Comparison of ENCODE assay signal across 15 cellular contexts in genomic region chr3:62164196-62164595, GRCh38.
DNase-seq lines count a peak whose midpoint lies in the region; ATAC-seq, FAIRE-seq and TF ChIP-seq lines count a peak whose summit lies in the region.
"Had no signal": no experiment of that assay in that cellular context is flagged by ENCODE, and none has a peak within 500 bp of the region (broad histone marks: within the 10 kb centered on the region; RNA-seq: fewer than 3 reads in every experiment).

No MANE protein-coding gene starts in this region.

- H3K4me3 ChIP-seq in ascending aorta (no peak overlapping the region), lower lobe of right lung (no peak overlapping the region), tibial artery (no peak overlapping the region), gastroesophageal sphincter (no peak overlapping the region)
- H3K4me3 ChIP-seq: A549, GM12878, GM23338 had no signal

- TF ChIP-seq CTCF in ascending aorta (IDR thresholded peaks at IDR 0.05), result no peak
- TF ChIP-seq CTCF in lower lobe of right lung (IDR thresholded peaks at IDR 0.05), result no peak
- no peak for TF ChIP-seq CTCF in tibial artery (IDR thresholded peaks at IDR 0.05)
- TF ChIP-seq CTCF in gastroesophageal sphincter (IDR thresholded peaks at IDR 0.05), result no peak

- no peaks in the 10 kb centered on the region for H3K9me3 ChIP-seq in ascending aorta
- H3K9me3 ChIP-seq in lower lobe of right lung, result no peaks in the 10 kb centered on the region
- H3K9me3 ChIP-seq in tibial artery, result no peaks in the 10 kb centered on the region
- H3K9me3 ChIP-seq in gastroesophageal sphincter, result no peaks in the 10 kb centered on the region
- H3K9me3 ChIP-seq: A549, Caco-2 had no signal

- no peaks in the 10 kb centered on the region for H3K4me1 Mint-ChIP-seq in activated naive CD4-positive, alpha-beta T cell treated with anti-CD3 and anti-CD28 coated beads, Interleukin-2, amount 10 ng/mL, durations not matched to agents 7 days and 5 days
- H3K4me1 Mint-ChIP-seq: CD14-positive monocyte; CD8-positive, alpha-beta memory T cell had no signal

- ATAC-seq in lower lobe of right lung, result no peak
- no peak for ATAC-seq in gastroesophageal sphincter
- ATAC-seq: A549, GM12878, GM23338 had no signal

- H3K27me3 Mint-ChIP-seq in activated naive CD4-positive, alpha-beta T cell treated with anti-CD3 and anti-CD28 coated beads, Interleukin-2, amount 10 ng/mL, durations not matched to agents 7 days and 5 days, result no peaks in the 10 kb centered on the region
- H3K27me3 Mint-ChIP-seq: CD8-positive, alpha-beta memory T cell had no signal

- H3K36me3 Mint-ChIP-seq in activated naive CD4-positive, alpha-beta T cell treated with anti-CD3 and anti-CD28 coated beads, Interleukin-2, amount 10 ng/mL, durations not matched to agents 7 days and 5 days, result no peaks in the 10 kb centered on the region
- H3K36me3 Mint-ChIP-seq: CD14-positive monocyte; CD8-positive, alpha-beta memory T cell had no signal

- no peak for TF ChIP-seq EP300 in gastroesophageal sphincter (IDR thresholded peaks at IDR 0.05)

- H3K4me1 ChIP-seq in ascending aorta, result peaks cover 7 to 43% of the 10 kb centered on the region in 2 donors
- H3K4me1 ChIP-seq in lower lobe of right lung, result peaks cover 28% of the 10 kb centered on the region
- peaks cover 0 to 100% (median 62%) of the 10 kb centered on the region in 4 donors for H3K4me1 ChIP-seq in tibial artery
- peaks cover 24 to 38% (median 26%) of the 10 kb centered on the region in 3 donors for H3K4me1 ChIP-seq in gastroesophageal sphincter
- H3K4me1 ChIP-seq: A549, Caco-2 had no signal

- FAIRE-seq in GM12891 (lab: Jason Lieb, UNC), result no peak
- FAIRE-seq: A549, GM12878 had no signal

- TF ChIP-seq POLR2A in GM12891 (IDR thresholded peaks at IDR 0.05; ENCODE audit: low read depth, low read length) (no peak), gastroesophageal sphincter (IDR thresholded peaks at IDR 0.05) (no peak)

- 98 to 100% methylated on average over 3 to 5 of the region's 5 CpGs for WGBS in gastroesophageal sphincter (ENCODE audit: low coverage in 1 of 2), 2 donors

- H3K36me3 ChIP-seq in ascending aorta (no peaks in the 10 kb centered on the region), lower lobe of right lung (peaks cover 6% of the 10 kb centered on the region), tibial artery (no peaks in the 10 kb centered on the region), gastroesophageal sphincter (no peaks in the 10 kb centered on the region)

- no peak overlapping the region for H3K27ac Mint-ChIP-seq in activated naive CD4-positive, alpha-beta T cell treated with anti-CD3 and anti-CD28 coated beads, Interleukin-2, amount 10 ng/mL, durations not matched to agents 7 days and 5 days
- H3K27ac Mint-ChIP-seq: CD14-positive monocyte; CD8-positive, alpha-beta memory T cell; GM23338 had no signal

- CTCF ChIA-PET in activated naive CD4-positive, alpha-beta T cell treated with anti-CD3 and anti-CD28 coated beads, Interleukin-2, amount 10 ng/mL, durations not matched to agents 7 days and 5 days (lab: Charles Lee), result no interaction called here

- DNase-seq in NCI-H460 (ENCODE audit: extremely low read depth, low read depth) (peak; percentile 56), ascending aorta (ENCODE audit: low spot score in 2 of 2) (no peak), lower lobe of right lung (no peak), tibial artery (no peak), NCI-H748 treated with DMSO at 0.1 percent for 48 hours (lab: John Stamatoyannopoulos, UW) (no peak), GM12891 (ENCODE audit: insufficient read length, low spot score) (no peak)
- DNase-seq in activated naive CD4-positive, alpha-beta T cell treated with anti-CD3 and anti-CD28 coated beads, Interleukin-2, amount 10 ng/mL, durations not matched to agents 7 days and 5 days, result no peak
- DNase-seq: Caco-2; CD8-positive, alpha-beta memory T cell; H7 had no signal

- H3K9me3 Mint-ChIP-seq in activated naive CD4-positive, alpha-beta T cell treated with anti-CD3 and anti-CD28 coated beads, Interleukin-2, amount 10 ng/mL, durations not matched to agents 7 days and 5 days, result no peaks in the 10 kb centered on the region
- H3K9me3 Mint-ChIP-seq: CD8-positive, alpha-beta memory T cell; GM23338 had no signal

- no peak overlapping the region for H3K4me3 Mint-ChIP-seq in activated naive CD4-positive, alpha-beta T cell treated with anti-CD3 and anti-CD28 coated beads, Interleukin-2, amount 10 ng/mL, durations not matched to agents 7 days and 5 days
- H3K4me3 Mint-ChIP-seq: CD14-positive monocyte; CD8-positive, alpha-beta memory T cell; GM23338 had no signal

- intact Hi-C loops in ascending aorta (cut with DNase I) (no loop called here), lower lobe of right lung (cut with DNase I) (no loop called here), tibial artery (cut with DNase I; ENCODE audit: low total_unique reads) (no loop called here)

- H3K27me3 ChIP-seq in ascending aorta (no peaks in the 10 kb centered on the region), lower lobe of right lung (ENCODE audit: low read depth) (no peaks in the 10 kb centered on the region), tibial artery (no peaks in the 10 kb centered on the region), gastroesophageal sphincter (no peaks in the 10 kb centered on the region)

- peak overlapping the region; percentile 65 to 86 for H3K27ac ChIP-seq in ascending aorta
- peak overlapping the region; percentile 22 for H3K27ac ChIP-seq in lower lobe of right lung
- H3K27ac ChIP-seq in tibial artery, result peak overlapping the region; percentile 81 to 84
- no peak overlapping the region for H3K27ac ChIP-seq in gastroesophageal sphincter
- H3K27ac ChIP-seq: A549 had no signal

TF ChIP-seq in GM12891, 5 proteins besides CTCF, POLR2A, EP300 and RAD21:
- TF ChIP-seq POLR2AphosphoS5 (IDR thresholded peaks at IDR 0.05; ENCODE audit: low read depth, low read length) (no peak), SPI1 (IDR thresholded peaks at IDR 0.05; ENCODE audit: low read depth, low read length) (no peak), POU2F2 (IDR thresholded peaks at IDR 0.05; ENCODE audit: low read depth, low read length) (no peak), PAX5 (IDR thresholded peaks at IDR 0.05; ENCODE audit: insufficient read depth, low read length, severe bottlenecking) (no peak), TAF1 (IDR thresholded peaks at IDR 0.05; ENCODE audit: low read depth, low read length) (no peak)

Comparison
In these comparisons a context has a peak if more than half of its experiments do, and no peak if none do; other contexts are left out.
1. H3K27ac ChIP-seq: peak in ascending aorta (2 of 2), lower lobe of right lung (single experiment) and tibial artery (2 of 2); none in gastroesophageal sphincter (0 of 4).